25 cellular contexts compared by ENCODE assay signal in the genomic region with DNA sequence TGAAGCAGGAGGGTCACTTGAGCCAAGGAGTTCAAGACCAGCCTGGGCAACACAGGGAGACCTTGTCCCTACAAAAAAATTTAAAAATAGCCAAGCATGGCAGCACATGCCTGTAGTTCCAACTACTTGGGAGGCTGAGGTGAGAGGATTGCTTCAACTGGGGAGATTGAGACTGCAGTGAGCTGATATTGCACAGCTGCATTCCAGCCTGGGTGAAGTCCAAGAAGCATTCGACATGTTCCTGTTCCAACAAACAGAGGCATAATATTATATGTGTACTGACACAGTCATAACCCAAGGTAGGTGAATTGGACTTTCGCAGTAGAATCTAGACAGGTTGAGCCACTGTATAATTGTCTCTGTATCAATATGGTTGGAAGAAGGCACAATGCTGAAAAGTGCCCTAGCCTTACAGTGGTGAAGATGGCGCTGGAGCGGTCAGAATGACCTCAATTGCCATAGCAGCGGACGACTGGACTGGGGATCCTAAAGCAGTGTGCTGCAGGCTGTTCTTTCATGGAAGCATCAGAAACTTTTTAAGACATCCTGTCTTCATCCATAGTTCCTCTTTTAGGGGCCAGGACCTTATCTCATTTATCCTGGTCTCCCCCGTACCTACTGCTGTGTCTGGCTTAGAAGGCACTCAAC.
"Had no signal": no experiment of that assay in that cellular context is flagged by ENCODE, and none has a peak within 500 bp of the region (broad histone marks: within the 10 kb centered on the region; RNA-seq: fewer than 3 reads in every experiment).

No MANE protein-coding gene starts in this region.

- ATAC-seq: activated CD8-positive, alpha-beta T cell treated with anti-CD3 and anti-CD28 coated beads for 36 hours; activated T-cell treated with anti-CD3 and anti-CD28 coated beads, Interleukin-2, amount 50 U/mL, for 72 hours; activated T-helper 17 cell treated with anti-CD3 and anti-CD28 coated beads, Interleukin-2, amount 50 U/mL, for 72 hours had no signal

- H3K27ac ChIP-seq: SJCRH30, SK-N-MC had no signal

- H3K4me1 ChIP-seq: SJCRH30 had no signal

- H3K4me3 ChIP-seq: SJCRH30, SK-N-MC had no signal

- H3K9me3 ChIP-seq: SJCRH30 had no signal

- H3K27me3 ChIP-seq: SJCRH30 had no signal

- H3K36me3 ChIP-seq: SJCRH30 had no signal

- DNase-seq: activated CD4-positive, alpha-beta T cell treated with anti-CD3 and anti-CD28 coated beads, Interleukin-2, amount 10 ng/mL, durations not matched to agents 24 days and 14 days; activated CD4-positive, alpha-beta T cell treated with anti-CD3 and anti-CD28 coated beads, Interleukin-2, amount 50 U/mL, for 4 hours; activated CD8-positive, alpha-beta T cell treated with anti-CD3 and anti-CD28 coated beads for 36 hours; activated effector memory CD4-positive, alpha-beta T cell treated with anti-CD3 and anti-CD28 coated beads, Interleukin-2, amount 50 U/mL, for 16 hours; activated naive CD4-positive, alpha-beta T cell; activated naive CD4-positive, alpha-beta T cell treated with anti-CD3 and anti-CD28 coated beads, Interleukin-2, amount 50 U/mL, for 16 hours; activated naive CD8-positive, alpha-beta T cell treated with anti-CD3 and anti-CD28 coated beads for 36 hours; activated T-cell treated with anti-CD3 and anti-CD28 coated beads, Interleukin-2, amount 50 U/mL, for 1 hour; activated T-cell treated with anti-CD3 and anti-CD28 coated beads, Interleukin-2, amount 50 U/mL, for 72 hours; caudate nucleus; Karpas-422; MV-4-11; NCI-H1092 treated with DMSO at 0.1 percent for 48 hours; NCI-H1417; NCI-H187 treated with DMSO at 0.1 percent for 48 hours; NCI-H2081; NCI-H226; NCI-H446 treated with DMSO at 0.1 percent for 48 hours; NCI-H526; NCI-H748 treated with DMSO at 0.1 percent for 48 hours; NK-92 treated with Interleukin-12 subunit alpha and Interleukin-12 subunit beta, amount 100 ng/mL, for 24 hours; SHP77; SJCRH30 had no signal
